ENCODE assay signal across 10 cellular contexts in the genomic region with DNA sequence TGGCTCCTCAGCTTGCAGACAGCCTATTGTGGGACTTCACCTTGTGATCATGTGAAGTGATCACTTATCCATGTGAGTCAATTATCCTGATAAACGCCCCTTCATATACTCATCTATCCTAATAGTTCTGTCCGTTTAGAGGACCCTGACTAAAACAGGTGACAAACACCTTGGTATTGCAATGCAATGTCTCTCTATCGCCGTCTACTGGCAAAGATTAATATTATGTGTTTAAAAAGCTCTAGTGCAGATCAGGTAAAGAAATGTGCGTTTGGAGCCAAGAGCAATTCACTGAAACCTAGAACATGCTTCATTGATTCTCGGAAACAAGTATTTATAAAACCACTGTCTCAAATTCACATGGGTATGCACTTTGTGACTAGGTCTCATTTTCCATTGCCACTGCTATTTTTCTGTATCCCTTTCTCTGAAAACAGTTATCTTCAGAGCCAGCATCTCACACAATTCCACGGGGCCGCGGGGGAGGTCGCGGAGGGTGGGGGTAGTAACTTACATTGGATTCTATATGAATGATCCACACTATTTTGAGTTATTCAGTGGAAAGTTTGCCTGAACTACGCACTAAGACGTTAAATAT.
DNase-seq lines count a peak whose midpoint lies in the region; ATAC-seq and TF ChIP-seq lines count a peak whose summit lies in the region.
"Had no signal": no experiment of that assay in that cellular context is flagged by ENCODE, and none has a peak within 500 bp of the region (broad histone marks: within the 10 kb centered on the region; RNA-seq: fewer than 3 reads in every experiment).

No MANE protein-coding gene starts in this region.

- H3K27ac ChIP-seq in PC-9: no peak overlapping the region
- H3K27ac ChIP-seq: SJCRH30 had no signal

- in situ Hi-C loops in GM13976 (cut with MboI; ENCODE audit: low sequenced_read_pairs, unreplicated experiment): no loop called here

- no peaks in the 10 kb centered on the region for H3K27me3 ChIP-seq in PC-9 (ENCODE audit: insufficient read depth, low read depth)
- H3K27me3 ChIP-seq: SJCRH30 had no signal

- no peaks in the 10 kb centered on the region for H3K9me2 ChIP-seq in PC-9 (ENCODE audit: insufficient read depth)

- H4K20me1 ChIP-seq in PC-9 (ENCODE audit: insufficient read depth): no peaks in the 10 kb centered on the region

- intact Hi-C loops in PC-9 (cut with micrococcal nuclease; ENCODE audit: unreplicated experiment): no loop called here

- H3K79me2 ChIP-seq in PC-9 (ENCODE audit: low read depth): no peaks in the 10 kb centered on the region

- H2AFZ ChIP-seq in PC-9: no peak overlapping the region

- CTCF ChIA-PET in PC-9 (lab: Charles Lee): no interaction called here

- no peak for ATAC-seq in GM21717 (IDR thresholded peaks at IDR 0.05; ENCODE audit: unreplicated experiment)
- ATAC-seq in HG03378 (IDR thresholded peaks at IDR 0.05; ENCODE audit: unreplicated experiment): no peak

- POLR2A ChIA-PET in PC-9 (lab: Charles Lee; ENCODE audit: unreplicated experiment): no interaction called here

- TF ChIP-seq CTCF in GM13976 (IDR thresholded peaks at IDR 0.05; ENCODE audit: borderline replicate concordance, control extremely low read depth, extremely low read depth, insufficient read depth, missing control alignments): no peak
- peak; percentile 70 for TF ChIP-seq CTCF in PC-9 (conservative IDR thresholded peaks at IDR 0.05)

- BruUV-seq in PC-9 (replicated peaks; lab: Mats Ljungman, UMichigan): no TSS peak

- DNase-seq in COR-L47 (lab: John Stamatoyannopoulos, UW): peak; percentile 17
- peak; percentile 9 for DNase-seq in GM13976 (ENCODE audit: low spot score)
- DNase-seq in PC-9: no peak
- DNase-seq in iPS-NIHi7 (ENCODE audit: extremely low spot score): peak; percentile 51
- DNase-seq in UCSD-AML1 (lab: John Stamatoyannopoulos, UW; ENCODE audit: unreplicated experiment): no peak
- DNase-seq in putamen (ENCODE audit: low spot score): no peak
- DNase-seq: activated naive CD4-positive, alpha-beta T cell had no signal

- H3K4me1 ChIP-seq in PC-9 (replicated peaks; ENCODE audit: insufficient read depth): no peaks in the 10 kb centered on the region
- H3K4me1 ChIP-seq: SJCRH30 had no signal

- H3K36me3 ChIP-seq in PC-9 (ENCODE audit: low read depth): no peaks in the 10 kb centered on the region
- H3K36me3 ChIP-seq: SJCRH30 had no signal

- no peaks in the 10 kb centered on the region for H3K9me3 ChIP-seq in PC-9 (ENCODE audit: insufficient read depth, low read depth)
- H3K9me3 ChIP-seq: SJCRH30 had no signal

- no peaks in the 10 kb centered on the region for H3F3A ChIP-seq in PC-9 (ENCODE audit: insufficient read depth, low read depth)

- H3K4me2 ChIP-seq in PC-9: no peak overlapping the region

- H3K4me3 ChIP-seq in PC-9: no peak overlapping the region
- H3K4me3 ChIP-seq: SJCRH30 had no signal

Comparison
In these comparisons a context has a peak if more than half of its experiments do, and no peak if none do; other contexts are left out.
1. DNase-seq: peak in COR-L47 (single experiment), GM13976 (single experiment) and iPS-NIHi7 (single experiment); none in PC-9 (0 of 2), UCSD-AML1 (single experiment) and putamen (single experiment).